In genomic region chr17:43368740-43369506, GRCh38 we compare ENCODE assay signal across 8 cellular contexts. TPM values are rescaled to one million over a fixed set of nuclear protein-coding genes. Genes with fewer than 3 reads are reported as not detected.
DNase-seq lines count a peak whose midpoint lies in the region; ATAC-seq and TF ChIP-seq lines count a peak whose summit lies in the region.

No MANE protein-coding gene starts in this region.

- H2AFZ ChIP-seq in HCT116 (ENCODE audit: low read depth, low read length, poor library complexity, severe bottlenecking), result peak overlapping the region; percentile 16

- TF ChIP-seq RAD21 in HCT116 (IDR thresholded peaks at IDR 0.05; ENCODE audit: low read depth), result no peak

- H4K20me1 ChIP-seq in HCT116 (ENCODE audit: insufficient read depth), result no peaks in the 10 kb centered on the region

- intact Hi-C loops in HCT116 (cut with micrococcal nuclease), result no loop called here

- POLR2A ChIA-PET in HCT116 (lab: Charles Lee), result interaction anchor here (0.7 to 4.4 kb wide), 24 partner anchors 10 to 575 kb away, joined by 3 to 152 read pairs (median 8); partner anchors contain the start of genes ARL4D, DHX8, NBR1 and RPL27

- RAD21 ChIA-PET in HCT116 (lab: Charles Lee; ENCODE audit: low non-redundant PET in 1 of 2, low total read pairs in 2 of 2, uncharacterized antibody in 2 of 2, unreplicated experiment in 2 of 2), result interaction anchor here in 1 of 2 experiments (0.7 to 2.3 kb wide), 2 partner anchors 19 to 675 kb away, joined by 4 to 5 read pairs; no protein-coding TSS in a partner anchor

- peak overlapping the region; percentile 48 to 58 for H3K4me3 ChIP-seq in HCT116 (replicated peaks in 1 of 2; ENCODE audit: low read depth in 1 of 2, low read length in 2 of 2)

- peaks cover 20 to 37% of the 10 kb centered on the region in 2 experiments for H3K4me1 ChIP-seq in HCT116 (ENCODE audit: control insufficient read depth in 1 of 2, insufficient read depth in 2 of 2, low read length in 2 of 2)

- peak overlapping the region; percentile 79 for H3K4me2 ChIP-seq in HCT116 (ENCODE audit: low read length)

- CTCF ChIA-PET in HCT116 (lab: Charles Lee), result interaction anchor here (0.7 to 2.4 kb wide), 4 partner anchors 19 to 115 kb away, joined by 3 to 21 read pairs (median 7); partner anchors contain the start of gene DHX8

- DNase-seq in COLO668 (lab: John Stamatoyannopoulos, UW; ENCODE audit: unreplicated experiment), result peak; percentile 27
- DNase-seq in HCT116 (ENCODE audit: low read depth, low spot score), result peak; percentile 50
- DNase-seq in NCI-H2227 (lab: John Stamatoyannopoulos, UW; ENCODE audit: unreplicated experiment), result peak; percentile 91
- DNase-seq in activated CD4-positive, CD25-positive, alpha-beta regulatory T cell treated with anti-CD3 and anti-CD28 coated beads, Interleukin-2, amount 50 U/mL, for 72 hours, result peak; percentile 69
- DNase-seq in cerebellum (ENCODE audit: low spot score), result peak; percentile 73
- peak; percentile 97 for DNase-seq in islet precursor cell
- DNase-seq in smooth muscle cell of the brain vasculature (ENCODE audit: low read depth, low spot score), result peak; percentile 52

- ATAC-seq in HCT116 (peak; percentile 74), GM21786 (IDR thresholded peaks at IDR 0.05; ENCODE audit: unreplicated experiment) (no peak)

- peak overlapping the region; percentile 95 for H3K27ac ChIP-seq in HCT116 (ENCODE audit: low read depth, low read length)

- no peak for TF ChIP-seq CTCF in HCT116 (IDR thresholded peaks at IDR 0.05 in 2 of 3, conservative IDR thresholded peaks at IDR 0.05 in 1 of 3; ENCODE audit: borderline replicate concordance in 1 of 3, insufficient read depth in 1 of 3, low read depth in 2 of 3, low read length in 2 of 3)

- BruUV-seq in HCT116 (replicated peaks; lab: Mats Ljungman, UMichigan), result no TSS peak

- H3K36me3 ChIP-seq in HCT116 (ENCODE audit: control insufficient read depth in 1 of 2, insufficient read depth in 2 of 2, low read length in 2 of 2), result no peaks in the 10 kb centered on the region

- no peaks in the 10 kb centered on the region; a peak in 1 of 4 replicates for H3K9me3 ChIP-seq in HCT116 (ENCODE audit: control insufficient read depth in 1 of 2, insufficient read depth in 1 of 2, low read depth in 1 of 2, low read length in 2 of 2)

- TF ChIP-seq POLR2A in HCT116 (IDR thresholded peaks at IDR 0.05; ENCODE audit: borderline replicate concordance, extremely low read depth, insufficient read depth, insufficient read length), result no peak

- H3K9ac ChIP-seq in HCT116 (ENCODE audit: low read length), result peak overlapping the region; percentile 81

- no peaks in the 10 kb centered on the region for H3K79me2 ChIP-seq in HCT116 (ENCODE audit: insufficient read depth, low read length)

- H3K9me2 ChIP-seq in HCT116 (ENCODE audit: insufficient read depth), result no peaks in the 10 kb centered on the region

- H3K27me3 ChIP-seq in HCT116 (ENCODE audit: insufficient read depth, low read length), result no peaks in the 10 kb centered on the region

TF ChIP-seq in HCT116, 20 proteins besides CTCF, POLR2A, EP300 and RAD21:
- TF ChIP-seq ZFX (IDR thresholded peaks at IDR 0.05) (peak; percentile 56), ZNF274 (IDR thresholded peaks at IDR 0.05; ENCODE audit: low read depth, low read length) (no peak), EZH2 (IDR thresholded peaks at IDR 0.05) (no peak), ZBTB33 (IDR thresholded peaks at IDR 0.05; ENCODE audit: extremely low read depth, insufficient replicate concordance, low read length) (no peak), ELF1 (IDR thresholded peaks at IDR 0.05; ENCODE audit: borderline replicate concordance, low read depth) (peak; percentile 41; the same call in 1 of the 2 replicates), EGR1 (IDR thresholded peaks at IDR 0.05; ENCODE audit: low read depth) (0 out of 2 replicates have a peak, but pooled peaks have one; percentile 48), MAX (IDR thresholded peaks at IDR 0.05) (peak; percentile 47; the same call in 1 of the 2 replicates)

RNA-seq across cellular contexts. Expression of gene ARL4D, which starts 29.9 kb away (rescaled TPM):
- 11.5 TPM for total RNA-seq in HCT116 (2021; ENCODE audit: unreplicated experiment)
- 13.4 and 16.0 TPM in 2 replicates for polyA plus RNA-seq in HCT116 (2012)
- total RNA-seq in cerebellum, result 5.1 TPM

Comparison
In these comparisons a context has a peak if more than half of its experiments do, and no peak if none do; other contexts are left out.
1. DNase-seq: peak in every context shown above with its lines; median percentile 97 in islet precursor cell; 91 in NCI-H2227; 73 in cerebellum; 69 in activated CD4-positive, CD25-positive, alpha-beta regulatory T cell treated with anti-CD3 and anti-CD28 coated beads, Interleukin-2, amount 50 U/mL, for 72 hours; 52 in smooth muscle cell of the brain vasculature; 50 in HCT116; 27 in COLO668.